ENCODE assay signal across 11 cellular contexts in genomic region chr6:158853872-158854213, GRCh38. TPM values are rescaled to one million over a fixed set of nuclear protein-coding genes. Genes with fewer than 3 reads are reported as not detected.
A peak's percentile ranks its signal among the peaks of the same experiment; 100 is the strongest.
DNase-seq lines count a peak whose midpoint lies in the region; ATAC-seq and TF ChIP-seq lines count a peak whose summit lies in the region.
"Had no signal": no experiment of that assay in that cellular context is flagged by ENCODE, and none has a peak within 500 bp of the region (broad histone marks: within the 10 kb centered on the region; RNA-seq: fewer than 3 reads in every experiment).

No MANE protein-coding gene starts in this region.

- H3K27ac ChIP-seq in GM23338 (ENCODE audit: low read depth) (peak overlapping the region; percentile 100), SJSA1 (peak overlapping the region; percentile 89), iPS-20b (ENCODE audit: low read length) (peak overlapping the region; percentile 88), thyroid gland (peak overlapping the region in 2 of 3 donors; percentile 33 to 65)
- H3K27ac ChIP-seq: ascending aorta, WERI-Rb-1 had no signal

- no peaks in the 10 kb centered on the region for H4K20me1 ChIP-seq in GM23338 (replicated peaks; ENCODE audit: insufficient read depth)

- H3K9me3 Mint-ChIP-seq in GM23338 = no peaks in the 10 kb centered on the region; the same call in 2 of the 3 replicates
- H3K9me3 Mint-ChIP-seq: stimulated activated effector memory CD8-positive, alpha-beta T cell treated with anti-CD3 and anti-CD28 coated beads, Interleukin-12 subunit alpha, Interleukin-12 subunit beta, amount 100 ng/mL, for 72 hours had no signal

- H3K4me1 Mint-ChIP-seq in GM23338 = peaks cover 23% of the 10 kb centered on the region

- intact Hi-C loops in thyroid gland (cut with DNase I) = no loop called here

- no peak overlapping the region for H3K27ac Mint-ChIP-seq in GM23338
- H3K27ac Mint-ChIP-seq: stimulated activated effector memory CD8-positive, alpha-beta T cell treated with anti-CD3 and anti-CD28 coated beads, Interleukin-12 subunit alpha, Interleukin-12 subunit beta, amount 100 ng/mL, for 72 hours had no signal

- H3K9me3 ChIP-seq in SJSA1 (replicated peaks) (no peaks in the 10 kb centered on the region), iPS-20b (ENCODE audit: insufficient read depth, low read depth, low read length) (no peaks in the 10 kb centered on the region), thyroid gland (no peaks in the 10 kb centered on the region)
- H3K9me3 ChIP-seq: ascending aorta had no signal

- 82 to 89% methylated on average over 6 of the region's 6 CpGs for WGBS in thyroid gland, 2 donors

- TF ChIP-seq CTCF in GM23338 (conservative IDR thresholded peaks at IDR 0.05; ENCODE audit: low read depth in 2 of 2) (no peak), thyroid gland (IDR thresholded peaks at IDR 0.05) (no peak)

- TF ChIP-seq POLR2A in thyroid gland (IDR thresholded peaks at IDR 0.05) = no peak

- H3K9ac ChIP-seq in iPS-20b (ENCODE audit: low read depth, low read length) = peak overlapping the region; percentile 82

- peak; percentile 3 for ATAC-seq in GM23338

- no peaks in the 10 kb centered on the region for H3K9me2 ChIP-seq in GM23338 (ENCODE audit: insufficient read depth)

- no peak overlapping the region for H2AFZ ChIP-seq in GM23338

- peak overlapping the region; percentile 64 for H3K4me2 ChIP-seq in GM23338

- H3K36me3 Mint-ChIP-seq in GM23338 (ENCODE audit: low read depth) = no peaks in the 10 kb centered on the region
- H3K36me3 Mint-ChIP-seq: stimulated activated effector memory CD8-positive, alpha-beta T cell treated with anti-CD3 and anti-CD28 coated beads, Interleukin-12 subunit alpha, Interleukin-12 subunit beta, amount 100 ng/mL, for 72 hours had no signal

- H3K4me3 Mint-ChIP-seq in GM23338 = no peak overlapping the region
- H3K4me3 Mint-ChIP-seq: stimulated activated effector memory CD8-positive, alpha-beta T cell treated with anti-CD3 and anti-CD28 coated beads, Interleukin-12 subunit alpha, Interleukin-12 subunit beta, amount 100 ng/mL, for 72 hours had no signal

- peak overlapping the region; percentile 23; the same call in 1 of the 2 replicates for H3K4me3 ChIP-seq in GM23338
- H3K4me3 ChIP-seq in SJSA1 = no peak overlapping the region
- peak overlapping the region; percentile 44 for H3K4me3 ChIP-seq in iPS-20b (ENCODE audit: low read length)
- H3K4me3 ChIP-seq in thyroid gland (replicated peaks in 1 of 3) = no peak overlapping the region
- H3K4me3 ChIP-seq: ascending aorta had no signal

- H3K27me3 Mint-ChIP-seq in GM23338 (ENCODE audit: insufficient read depth, low read depth, poor library complexity) = peaks cover 10% of the 10 kb centered on the region

- peaks cover 40% of the 10 kb centered on the region for H3K4me1 ChIP-seq in GM23338 (ENCODE audit: insufficient read depth)
- peaks cover 77% of the 10 kb centered on the region for H3K4me1 ChIP-seq in SJSA1 (replicated peaks)
- H3K4me1 ChIP-seq in iPS-20b (ENCODE audit: insufficient read depth, low read length) = peaks cover 37% of the 10 kb centered on the region
- H3K4me1 ChIP-seq in thyroid gland = peaks cover 42 to 59% of the 10 kb centered on the region in 2 donors
- H3K4me1 ChIP-seq: ascending aorta had no signal

- no peaks in the 10 kb centered on the region for H3K79me2 ChIP-seq in GM23338 (replicated peaks; ENCODE audit: insufficient read depth)

- H3K36me3 ChIP-seq in GM23338 (ENCODE audit: insufficient read depth) = no peaks in the 10 kb centered on the region
- no peaks in the 10 kb centered on the region for H3K36me3 ChIP-seq in SJSA1
- H3K36me3 ChIP-seq in iPS-20b (ENCODE audit: insufficient read depth, low read depth, low read length) = no peaks in the 10 kb centered on the region
- no peaks in the 10 kb centered on the region for H3K36me3 ChIP-seq in thyroid gland
- H3K36me3 ChIP-seq: ascending aorta, WERI-Rb-1 had no signal

- peaks cover 14% of the 10 kb centered on the region for H3F3A ChIP-seq in GM23338 (replicated peaks; ENCODE audit: low read depth)

- H3K27me3 ChIP-seq in GM23338 (ENCODE audit: insufficient read depth) (no peaks in the 10 kb centered on the region), SJSA1 (replicated peaks) (no peaks in the 10 kb centered on the region), iPS-20b (ENCODE audit: insufficient read depth, low read length) (no peaks in the 10 kb centered on the region), thyroid gland (no peaks in the 10 kb centered on the region)
- H3K27me3 ChIP-seq: ascending aorta had no signal

- DNase-seq in GM23338 (ENCODE audit: low spot score) (peak; percentile 27), SJSA1 (ENCODE audit: low read depth in 1 of 2, low spot score in 2 of 2) (no peak), thyroid gland (no peak), cerebellum (ENCODE audit: low spot score) (no peak), midbrain (lab: John Stamatoyannopoulos, UW) (no peak), NCI-H1436 (lab: John Stamatoyannopoulos, UW) (no peak)
- DNase-seq: NCI-H187 treated with DMSO at 0.1 percent for 48 hours had no signal

TF ChIP-seq in GM23338, 12 proteins besides CTCF, POLR2A, EP300 and RAD21 (continues in another document):
- TF ChIP-seq REST (IDR thresholded peaks at IDR 0.05; ENCODE audit: unreplicated experiment) = no peak
- no peak for TF ChIP-seq ZNF114 (CRISPR knock-in tag; IDR thresholded peaks at IDR 0.05)
- TF ChIP-seq ETS1 (IDR thresholded peaks at IDR 0.05) = no peak

RNA-seq across cellular contexts. Expression of gene EZR, which starts 34.7 kb away (rescaled TPM):
- 208 and 209 TPM in 2 replicates for total RNA-seq in GM23338 (2014; rRNA removed; shearing (Covaris generic))
- 188 and 199 TPM in 2 replicates for polyA plus RNA-seq in GM23338 (2016; fragmentation: Nextera tagmentation; extraction: Ambion mirVana)
- 202 and 246 TPM in 2 replicates for total RNA-seq in SJSA1 (2014; rRNA removed; shearing (Covaris generic))
- 100 to 1,000 TPM; 221 to 412 (median 339) TPM for total RNA-seq in thyroid gland
- 47.4 TPM for total RNA-seq in cerebellum

Comparison
In these comparisons a context has a peak if more than half of its experiments do, and no peak if none do; other contexts are left out.
1. H3K27ac ChIP-seq: peak in every context shown above with its lines; median percentile 100 in GM23338; 89 in SJSA1; 88 in iPS-20b; 49 in thyroid gland.
2. H3K4me3 ChIP-seq: peak in GM23338 (single experiment) and iPS-20b (single experiment); none in SJSA1 (single experiment) and thyroid gland (0 of 3).